Comparison of ENCODE assay signal across 1 cellular context in genomic region chr4:102815981-102816380, GRCh38.
A peak's percentile ranks its signal among the peaks of the same experiment; 100 is the strongest.
TF ChIP-seq lines count a peak whose summit lies in the region.

No MANE protein-coding gene starts in this region.

TF ChIP-seq in GM12878, 131 proteins besides CTCF, POLR2A, EP300 and RAD21:
- TF ChIP-seq REST (IDR thresholded peaks at IDR 0.05; ENCODE audit: low read depth, low read length): no peak
- peak; percentile 40; the same call in 1 of the 2 replicates for TF ChIP-seq POLR2AphosphoS5 (IDR thresholded peaks at IDR 0.05; ENCODE audit: low read length)
TF ChIP-seq in GM12878: peak in this region for 1.
